ENCODE assay signal across 12 cellular contexts in genomic region chr1:228383773-228384172, GRCh38. TPM values are rescaled to one million over a fixed set of nuclear protein-coding genes. Genes with fewer than 3 reads are reported as not detected.
"Had no signal": no experiment of that assay in that cellular context is flagged by ENCODE, and none has a peak within 500 bp of the region (broad histone marks: within the 10 kb centered on the region; RNA-seq: fewer than 3 reads in every experiment).

No MANE protein-coding gene starts in this region.

- H2AFZ ChIP-seq: GM23248, GM23338 had no signal

- H3K36me3 ChIP-seq: HAP-1 had no signal

- H3K4me2 ChIP-seq: GM23338 had no signal

- FAIRE-seq: H1, H54 had no signal

- H3K9ac ChIP-seq: GM23248 had no signal

- H3K9me3 ChIP-seq: HAP-1 had no signal

- H3K4me3 ChIP-seq: GM23248, GM23338, HAP-1 had no signal

- ATAC-seq: GM23338, HCT116 had no signal

- DNase-seq: GM23248, GOT3, H7, H9, HCEC 1CT, HFFc6 had no signal

- H3K27ac ChIP-seq: GM23248 had no signal

RNA-seq across cellular contexts. Expression of gene TRIM17, which starts 32.9 kb away (rescaled TPM):
- total RNA-seq: GM23248, H4 had no signal
